In genomic region chr11:3454844-3455243, GRCh38 we compare ENCODE assay signal across 8 cellular contexts.
A peak's percentile ranks its signal among the peaks of the same experiment; 100 is the strongest.
DNase-seq lines count a peak whose midpoint lies in the region; ATAC-seq and TF ChIP-seq lines count a peak whose summit lies in the region.
"Not testable (repeated sequence)": the region's sequence is repeated elsewhere in the genome, so short reads cannot be mapped to it uniquely, and the experiment has no call there.

No MANE protein-coding gene starts in this region.

- WGBS in spleen, 5 donors: 0 to 3% (median 2%) methylated on average over 6 to 16 of the region's 16 CpGs

- H3K4me1 ChIP-seq in lower lobe of right lung, upper lobe of right lung: not testable (repeated sequence)
- peaks cover 0 to 15% (median 0%) of the 10 kb centered on the region in 6 donors for H3K4me1 ChIP-seq in spleen

- not testable (repeated sequence) for TF ChIP-seq POLR2A in spleen (IDR thresholded peaks at IDR 0.05)

- TF ChIP-seq CTCF in epithelial cell of proximal tubule (conservative IDR thresholded peaks at IDR 0.05; ENCODE audit: low read depth, low read length): peak; percentile 65
- peak; percentile 79 for TF ChIP-seq CTCF in lower lobe of right lung (IDR thresholded peaks at IDR 0.05)
- peak; percentile 64 to 89 (median 84) for TF ChIP-seq CTCF in spleen (IDR thresholded peaks at IDR 0.05 in 8 of 11, conservative IDR thresholded peaks at IDR 0.05 in 3 of 11)
- peak; percentile 80 for TF ChIP-seq CTCF in upper lobe of right lung (IDR thresholded peaks at IDR 0.05)

- DNase-seq in GM04503 (ENCODE audit: low read depth) (peak; percentile 4), NCI-H1417 (lab: John Stamatoyannopoulos, UW) (peak; percentile 21 to 70 (median 42)), T-helper 9 cell (peak; percentile 22), lower lobe of right lung (peak; percentile 70), spleen (peak; percentile 79), upper lobe of right lung (peak; percentile 66)
- peak; percentile 34 for DNase-seq in activated effector memory CD4-positive, alpha-beta T cell treated with Interleukin-2 at 50 U/mL for 16 hours
- not testable (repeated sequence) for DNase-seq in epithelial cell of proximal tubule (ENCODE audit: low read depth)

- H3K9me3 ChIP-seq in lower lobe of right lung, spleen, upper lobe of right lung: not testable (repeated sequence)

- not testable (repeated sequence) for H3K27ac ChIP-seq in lower lobe of right lung, spleen, upper lobe of right lung

- ATAC-seq in lower lobe of right lung, upper lobe of right lung: not testable (repeated sequence)

- intact Hi-C loops in lower lobe of right lung (cut with DNase I); spleen (cut with DNase I; ENCODE audit: low total_unique reads); upper lobe of right lung (cut with DNase I): not testable (repeated sequence)

- H3K36me3 ChIP-seq in lower lobe of right lung, spleen, upper lobe of right lung: not testable (repeated sequence)

- H3K4me3 ChIP-seq in epithelial cell of proximal tubule (ENCODE audit: low read depth, low read length); lower lobe of right lung; upper lobe of right lung: not testable (repeated sequence)
- peak overlapping the region in 1 of 8 donors; percentile 42 for H3K4me3 ChIP-seq in spleen

- H3K27me3 ChIP-seq in lower lobe of right lung (ENCODE audit: low read depth); upper lobe of right lung: not testable (repeated sequence)
- peaks cover 0 to 20% (median 0%) of the 10 kb centered on the region in 7 donors for H3K27me3 ChIP-seq in spleen (replicated peaks in 1 of 7)
